In genomic region chr4:150971901-150972300, GRCh38 we compare ENCODE assay signal across 1 cellular context.
TF ChIP-seq lines count a peak whose summit lies in the region.

No MANE protein-coding gene starts in this region.

TF ChIP-seq in GM12878, 131 proteins besides CTCF, POLR2A, EP300 and RAD21 (continued from another document):
- no peak for TF ChIP-seq ZBTB40 (IDR thresholded peaks at IDR 0.05; ENCODE audit: borderline replicate concordance)
- TF ChIP-seq SMAD1 (IDR thresholded peaks at IDR 0.05; ENCODE audit: low read depth, partially characterized antibody), result no peak
- no peak for TF ChIP-seq IKZF2 (IDR thresholded peaks at IDR 0.05)
- TF ChIP-seq SPI1 (IDR thresholded peaks at IDR 0.05; ENCODE audit: borderline replicate concordance, insufficient read depth, low read depth, low read length), result no peak
- TF ChIP-seq ZBTB11 (CRISPR knock-in tag; IDR thresholded peaks at IDR 0.05), result no peak
- TF ChIP-seq ZNF687 (IDR thresholded peaks at IDR 0.05), result no peak
